8 cellular contexts compared by ENCODE assay signal in genomic region chr16:11576427-11577289, GRCh38. TPM values are rescaled to one million over a fixed set of nuclear protein-coding genes. Genes with fewer than 3 reads are reported as not detected.
A peak's percentile ranks its signal among the peaks of the same experiment; 100 is the strongest.
DNase-seq lines count a peak whose midpoint lies in the region; ATAC-seq and TF ChIP-seq lines count a peak whose summit lies in the region.

No MANE protein-coding gene starts in this region.

- H3K79me2 ChIP-seq in PC-3 (ENCODE audit: low read length) (no peaks in the 10 kb centered on the region), trophoblast cell (ENCODE audit: control insufficient read depth, insufficient read depth, low read length, poor library complexity) (peaks cover 7% of the 10 kb centered on the region), GM23248 (ENCODE audit: insufficient read depth) (peaks cover 97% of the 10 kb centered on the region)

- H2BK5ac ChIP-seq in trophoblast cell (ENCODE audit: low read depth, low read length, poor library complexity), result no peak overlapping the region

- intact Hi-C loops in PC-3 (cut with micrococcal nuclease), result no loop called here

- H3K4me3 ChIP-seq in PC-3 (ENCODE audit: low read length) (no peak overlapping the region), trophoblast cell (ENCODE audit: low read depth, low read length) (no peak overlapping the region), WERI-Rb-1 (ENCODE audit: low read depth, low read length) (no peak overlapping the region), GM23248 (no peak overlapping the region)

- H3K9me3 ChIP-seq in PC-3 (ENCODE audit: low read length), result no peaks in the 10 kb centered on the region
- H3K9me3 ChIP-seq in trophoblast cell (ENCODE audit: insufficient read depth, low read depth, low read length), result no peaks in the 10 kb centered on the region
- H3K9me3 ChIP-seq in WERI-Rb-1 (ENCODE audit: severe bottlenecking), result peaks cover 4% of the 10 kb centered on the region
- H3K9me3 ChIP-seq in GM23248 (ENCODE audit: low read depth), result no peaks in the 10 kb centered on the region

- H3F3A ChIP-seq in PC-3 (ENCODE audit: low read length, unreplicated experiment) (no peaks in the 10 kb centered on the region), GM23248 (ENCODE audit: insufficient read depth) (0 out of 2 replicates have a peak, but pooled peaks cover under 1% of the 10 kb centered on the region)

- no peak overlapping the region for H3K18ac ChIP-seq in trophoblast cell (ENCODE audit: low read length)

- no TSS peak for BruUV-seq in PC-3 (replicated peaks; lab: Mats Ljungman, UMichigan)

- CTCF ChIA-PET in PC-3 (lab: Charles Lee), result no interaction called here

- POLR2A ChIA-PET in PC-3 (lab: Charles Lee; ENCODE audit: unreplicated experiment), result no interaction called here

- no CpG with 5 or more reads among the region's 9 CpGs for WGBS in trophoblast cell (ENCODE audit: extremely low coverage, insufficient coverage, insufficient read length)
- WGBS in GM23248 (ENCODE audit: low coverage in 1 of 2, low lambda C conversion rate in 2 of 2, missing lambda C conversion rate in 2 of 2), 2 experiments, result 82 to 83% methylated on average over 9 of the region's 9 CpGs

- H3K79me1 ChIP-seq in trophoblast cell (ENCODE audit: low read length), result no peaks in the 10 kb centered on the region

- H2AFZ ChIP-seq in PC-3 (ENCODE audit: low read length) (no peak overlapping the region), trophoblast cell (ENCODE audit: insufficient read depth, low read length, poor library complexity) (no peak overlapping the region), GM23248 (no peak overlapping the region)

- ATAC-seq in HG02759 (IDR thresholded peaks at IDR 0.05; ENCODE audit: unreplicated experiment), result peak; percentile 67
- no peak for ATAC-seq in PC-3
- no peak for ATAC-seq in GM21526 (IDR thresholded peaks at IDR 0.05; ENCODE audit: low FRiP score, unreplicated experiment)

- in situ Hi-C loops in GM23248 (cut with MboI), result no loop called here

- H2BK12ac ChIP-seq in trophoblast cell (ENCODE audit: low read length), result no peak overlapping the region

- H3K4ac ChIP-seq in trophoblast cell (ENCODE audit: low read depth, low read length), result no peak overlapping the region

- H3K27me3 ChIP-seq in PC-3 (ENCODE audit: low read length) (no peaks in the 10 kb centered on the region), trophoblast cell (ENCODE audit: insufficient read depth, low read length) (no peaks in the 10 kb centered on the region), WERI-Rb-1 (ENCODE audit: insufficient read depth, low read depth, severe bottlenecking) (no peaks in the 10 kb centered on the region), GM23248 (replicated peaks; ENCODE audit: insufficient read depth) (no peaks in the 10 kb centered on the region)

- H3K27ac ChIP-seq in PC-3 (ENCODE audit: low read length), result no peak overlapping the region
- H3K27ac ChIP-seq in trophoblast cell (ENCODE audit: low read depth, low read length), result peak overlapping the region; percentile 23
- no peak overlapping the region for H3K27ac ChIP-seq in WERI-Rb-1
- no peak overlapping the region for H3K27ac ChIP-seq in GM23248

- TF ChIP-seq CTCF in PC-3 (conservative IDR thresholded peaks at IDR 0.05; ENCODE audit: low read depth, low read length), result no peak
- no peak for TF ChIP-seq CTCF in WERI-Rb-1 (IDR thresholded peaks at IDR 0.05; ENCODE audit: low read depth, low read length)

- H3K4me2 ChIP-seq in PC-3 (ENCODE audit: low read length), result no peak overlapping the region
- no peak overlapping the region for H3K4me2 ChIP-seq in trophoblast cell (ENCODE audit: low read length)
- H3K4me2 ChIP-seq in GM23248 (ENCODE audit: unreplicated experiment), result no peak overlapping the region

- H3K36me3 ChIP-seq in PC-3 (ENCODE audit: low read depth, low read length) (no peaks in the 10 kb centered on the region), trophoblast cell (ENCODE audit: control insufficient read depth in 1 of 2, insufficient read depth in 2 of 2, low read length in 2 of 2) (no peaks in the 10 kb centered on the region), WERI-Rb-1 (no peaks in the 10 kb centered on the region), GM23248 (ENCODE audit: low read depth) (no peaks in the 10 kb centered on the region)

- DNase-seq in NCI-H345 (lab: John Stamatoyannopoulos, UW) (peak; percentile 19), NCI-H345 treated with DMSO at 0.1 percent for 48 hours (lab: John Stamatoyannopoulos, UW; ENCODE audit: unreplicated experiment) (no peak), PC-3 (peak; percentile 13), trophoblast cell (peak in 1 of 2 donors; percentile 53), WERI-Rb-1 (no peak), GM23248 (no peak)

- H3K9ac ChIP-seq in PC-3 (ENCODE audit: low read length) (no peak overlapping the region), trophoblast cell (ENCODE audit: low read length) (no peak overlapping the region), GM23248 (no peak overlapping the region)

- H3K14ac ChIP-seq in trophoblast cell (ENCODE audit: low read length), result no peak overlapping the region

- H4K20me1 ChIP-seq in PC-3 (ENCODE audit: low read length) (no peaks in the 10 kb centered on the region), GM23248 (ENCODE audit: insufficient read depth) (peaks cover 16% of the 10 kb centered on the region; the same call in 1 of the 2 replicates)

- no peak overlapping the region for H2BK120ac ChIP-seq in trophoblast cell (ENCODE audit: insufficient read depth, low read length, poor library complexity)

- H4K91ac ChIP-seq in trophoblast cell (ENCODE audit: low read depth, low read length), result no peak overlapping the region

- H3K9me2 ChIP-seq in PC-3 (replicated peaks; ENCODE audit: low read length) (no peaks in the 10 kb centered on the region), GM23248 (ENCODE audit: insufficient read depth) (no peaks in the 10 kb centered on the region)

- no peak overlapping the region for H2AK5ac ChIP-seq in trophoblast cell (ENCODE audit: low read length)

- H4K12ac ChIP-seq in trophoblast cell (ENCODE audit: low read depth, low read length), result no peak overlapping the region

- H4K8ac ChIP-seq in trophoblast cell (ENCODE audit: low read depth, low read length), result no peak overlapping the region

- H3K4me1 ChIP-seq in PC-3 (ENCODE audit: insufficient read depth, low read length) (no peaks in the 10 kb centered on the region), trophoblast cell (ENCODE audit: control insufficient read depth in 1 of 2, insufficient read depth in 2 of 2, low read length in 2 of 2) (peaks cover 0 to 6% of the 10 kb centered on the region in 2 experiments), GM23248 (ENCODE audit: insufficient read depth) (0 out of 2 replicates have a peak, but pooled peaks cover 1% of the 10 kb centered on the region)

- H3K23ac ChIP-seq in trophoblast cell (ENCODE audit: low read length), result no peak overlapping the region

RNA-seq across cellular contexts. Expression of gene LITAF, which starts 10.1 kb away (rescaled TPM):
- total RNA-seq in PC-3 (2014; rRNA removed), result 12.8 and 13.1 TPM in 2 replicates
- polyA plus RNA-seq in trophoblast cell (2013), result 110 and 113 TPM in 2 replicates
- total RNA-seq in GM23248 (2014; rRNA removed; shearing (Covaris generic)), result 83.2 and 92.1 TPM in 2 replicates
- 150 and 159 TPM in 2 replicates for polyA plus RNA-seq in GM23248 (2016; fragmentation: Nextera tagmentation; extraction: Ambion mirVana)

Comparison
In these comparisons a context has a peak if more than half of its experiments do, and no peak if none do; other contexts are left out.
1. DNase-seq: peak in NCI-H345 (single experiment) and PC-3 (single experiment); none in NCI-H345 treated with DMSO at 0.1 percent for 48 hours (single experiment), WERI-Rb-1 (single experiment) and GM23248 (single experiment).